23 cellular contexts compared by ENCODE assay signal in genomic region chr20:56653221-56653620, GRCh38. TPM values are rescaled to one million over a fixed set of nuclear protein-coding genes. Genes with fewer than 3 reads are reported as not detected.
DNase-seq lines count a peak whose midpoint lies in the region; TF ChIP-seq lines count a peak whose summit lies in the region.
"Had no signal": no experiment of that assay in that cellular context is flagged by ENCODE, and none has a peak within 500 bp of the region (broad histone marks: within the 10 kb centered on the region; RNA-seq: fewer than 3 reads in every experiment).

No MANE protein-coding gene starts in this region.

- CTCF ChIA-PET in MCF 10A (lab: Yijun Ruan, JAX), result no interaction called here
- CTCF ChIA-PET in HEK293T (lab: Yijun Ruan, JAX), result no interaction called here

- no peak overlapping the region for H3K4me3 ChIP-seq in breast epithelium
- H3K4me3 ChIP-seq: SJCRH30 had no signal

- H3K9me3 Mint-ChIP-seq in MCF 10A (ENCODE audit: unreplicated experiment), result no peaks in the 10 kb centered on the region
- H3K9me3 Mint-ChIP-seq in type B pancreatic cell, result no peaks in the 10 kb centered on the region

- POLR2A ChIA-PET in MCF 10A (lab: Yijun Ruan, JAX) (interaction anchor here (0.7 to 1.2 kb wide), 2 partner anchors 21 to 144 kb away, joined by 3 read pairs; no protein-coding TSS in a partner anchor), HEK293T (lab: Yijun Ruan, JAX) (no interaction called here)

- H3K27me3 ChIP-seq in breast epithelium, result no peaks in the 10 kb centered on the region

- intact Hi-C loops in MCF 10A (cut with micrococcal nuclease) (no loop called here), breast epithelium (cut with DNase I; ENCODE audit: low total_unique reads) (loop anchor here (10.0 kb wide), 1 partner anchor 1898 kb away; no protein-coding TSS in a partner anchor)

- DNase-seq in MCF 10A (ENCODE audit: unreplicated experiment) (peak; percentile 8), breast epithelium (ENCODE audit: low spot score in 2 of 2) (no peak), NCI-H226 (peak; percentile 70), astrocyte of the hippocampus (ENCODE audit: low read depth, low spot score) (peak; percentile 56), mesenteric fat pad (ENCODE audit: low spot score) (no peak), NCI-H1930 (lab: John Stamatoyannopoulos, UW) (no peak), type B pancreatic cell (ENCODE audit: extremely low spot score, unreplicated experiment) (no peak), HEK293T (ENCODE audit: extremely low spot score) (no peak)
- DNase-seq: DMS53, EL, H9, IMR-90, NCI-H1417, NCI-H1694 treated with DMSO at 0.1 percent for 48 hours, NCI-H2107, NCI-H510A, NCI-H748 treated with DMSO at 0.1 percent for 48 hours, SJCRH30, T-helper 1 cell had no signal

- H3K27me3 Mint-ChIP-seq in MCF 10A (ENCODE audit: insufficient read depth, unreplicated experiment) (no peaks in the 10 kb centered on the region), type B pancreatic cell (no peaks in the 10 kb centered on the region)

- H3K4me1 ChIP-seq in breast epithelium, result no peaks in the 10 kb centered on the region
- H3K4me1 ChIP-seq: SJCRH30 had no signal

- H3K4me3 Mint-ChIP-seq in MCF 10A (ENCODE audit: unreplicated experiment), result no peak overlapping the region
- no peak overlapping the region for H3K4me3 Mint-ChIP-seq in type B pancreatic cell
- H3K4me3 Mint-ChIP-seq: B cell, CD14-positive monocyte, H9 had no signal

- no peaks in the 10 kb centered on the region for H3K36me3 ChIP-seq in breast epithelium
- H3K36me3 ChIP-seq: SJCRH30 had no signal

- BruUV-seq in MCF 10A (replicated peaks; lab: Mats Ljungman, UMichigan), result no TSS peak

- no peak overlapping the region for H3K27ac ChIP-seq in breast epithelium
- H3K27ac ChIP-seq: 22Rv1, KMS-11, SJCRH30 had no signal

- H3K27ac Mint-ChIP-seq in MCF 10A (ENCODE audit: low read depth, unreplicated experiment), result no peak overlapping the region
- H3K27ac Mint-ChIP-seq in type B pancreatic cell, result no peak overlapping the region
- H3K27ac Mint-ChIP-seq: B cell, CD14-positive monocyte had no signal

- no peaks in the 10 kb centered on the region for H3K9me3 ChIP-seq in breast epithelium
- H3K9me3 ChIP-seq: SJCRH30 had no signal

- TF ChIP-seq CTCF in MCF 10A (IDR thresholded peaks at IDR 0.05; ENCODE audit: unreplicated experiment) (no peak), breast epithelium (IDR thresholded peaks at IDR 0.05) (no peak), type B pancreatic cell (conservative IDR thresholded peaks at IDR 0.05) (no peak)

- no peak for TF ChIP-seq POLR2A in breast epithelium (IDR thresholded peaks at IDR 0.05)

- H3K36me3 Mint-ChIP-seq in MCF 10A (ENCODE audit: insufficient read depth, unreplicated experiment), result no peaks in the 10 kb centered on the region
- H3K36me3 Mint-ChIP-seq in type B pancreatic cell, result no peaks in the 10 kb centered on the region
- H3K36me3 Mint-ChIP-seq: CD14-positive monocyte had no signal

- no peaks in the 10 kb centered on the region for H3K4me1 Mint-ChIP-seq in MCF 10A (ENCODE audit: insufficient read depth, unreplicated experiment)
- no peaks in the 10 kb centered on the region for H3K4me1 Mint-ChIP-seq in type B pancreatic cell (ENCODE audit: unreplicated experiment)
- H3K4me1 Mint-ChIP-seq: B cell, CD14-positive monocyte, H9 had no signal

TF ChIP-seq in HEK293T, 16 proteins besides CTCF, POLR2A, EP300 and RAD21:
- no peak for TF ChIP-seq FOXA1 (IDR thresholded peaks at IDR 0.05)

RNA-seq across cellular contexts. Expression of gene TFAP2C, which starts 24.1 kb away (rescaled TPM):
- 13.2 and 14.9 TPM in 2 replicates for total RNA-seq in MCF 10A (2022)
- total RNA-seq in breast epithelium, result 10 to 100 TPM in 2 of 3 donors, 1 to 10 TPM in 1; 1.8 to 66.9 (median 24.9) TPM
- 1.3 TPM for total RNA-seq in mesenteric fat pad
- total RNA-seq in type B pancreatic cell (ENCODE audit: low replicate concordance), result 20.5 and 71.7 TPM in 2 replicates
- total RNA-seq: B cell, SJCRH30 had no signal

Comparison
In these comparisons a context has a peak if more than half of its experiments do, and no peak if none do; other contexts are left out.
1. DNase-seq: peak in MCF 10A (single experiment), NCI-H226 (single experiment) and astrocyte of the hippocampus (single experiment); none in breast epithelium (0 of 2), mesenteric fat pad (single experiment), NCI-H1930 (0 of 2), type B pancreatic cell (single experiment) and HEK293T (single experiment).